ENCODE assay signal across 1 cellular context in genomic region chr9:92671323-92671722, GRCh38.
TF ChIP-seq lines count a peak whose summit lies in the region.

No MANE protein-coding gene starts in this region.

TF ChIP-seq in A549, 52 proteins besides CTCF, POLR2A, EP300 and RAD21 (continued from another document):
- no peak for TF ChIP-seq REST (IDR thresholded peaks at IDR 0.05)
TF ChIP-seq in A549: peak in this region for 2.
